Comparison of ENCODE assay signal across 1 cellular context in the genomic region with DNA sequence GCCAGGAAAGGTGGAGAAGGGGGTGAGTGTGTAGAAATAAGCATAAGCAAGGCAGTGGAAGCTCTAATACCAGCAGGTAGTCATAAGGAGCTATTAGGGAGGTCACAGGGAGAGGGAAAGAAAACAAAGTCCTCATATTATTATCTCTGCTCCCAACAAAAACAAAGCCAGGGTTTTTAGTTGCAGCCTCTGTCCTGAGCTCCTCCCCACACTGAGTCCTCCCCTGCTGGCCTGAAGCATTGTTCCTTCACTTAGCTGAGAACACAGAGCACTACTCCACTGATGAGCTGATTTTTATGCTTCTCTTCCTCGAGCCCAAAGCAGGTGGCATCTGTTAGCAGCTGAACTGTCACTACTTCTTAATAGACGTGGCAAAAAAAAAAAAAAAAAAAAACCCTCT.
TF ChIP-seq lines count a peak whose summit lies in the region.

No MANE protein-coding gene starts in this region.

TF ChIP-seq in GM23338, 12 proteins besides CTCF, POLR2A, EP300 and RAD21 (continued from another document):
- TF ChIP-seq, protein P1, sequence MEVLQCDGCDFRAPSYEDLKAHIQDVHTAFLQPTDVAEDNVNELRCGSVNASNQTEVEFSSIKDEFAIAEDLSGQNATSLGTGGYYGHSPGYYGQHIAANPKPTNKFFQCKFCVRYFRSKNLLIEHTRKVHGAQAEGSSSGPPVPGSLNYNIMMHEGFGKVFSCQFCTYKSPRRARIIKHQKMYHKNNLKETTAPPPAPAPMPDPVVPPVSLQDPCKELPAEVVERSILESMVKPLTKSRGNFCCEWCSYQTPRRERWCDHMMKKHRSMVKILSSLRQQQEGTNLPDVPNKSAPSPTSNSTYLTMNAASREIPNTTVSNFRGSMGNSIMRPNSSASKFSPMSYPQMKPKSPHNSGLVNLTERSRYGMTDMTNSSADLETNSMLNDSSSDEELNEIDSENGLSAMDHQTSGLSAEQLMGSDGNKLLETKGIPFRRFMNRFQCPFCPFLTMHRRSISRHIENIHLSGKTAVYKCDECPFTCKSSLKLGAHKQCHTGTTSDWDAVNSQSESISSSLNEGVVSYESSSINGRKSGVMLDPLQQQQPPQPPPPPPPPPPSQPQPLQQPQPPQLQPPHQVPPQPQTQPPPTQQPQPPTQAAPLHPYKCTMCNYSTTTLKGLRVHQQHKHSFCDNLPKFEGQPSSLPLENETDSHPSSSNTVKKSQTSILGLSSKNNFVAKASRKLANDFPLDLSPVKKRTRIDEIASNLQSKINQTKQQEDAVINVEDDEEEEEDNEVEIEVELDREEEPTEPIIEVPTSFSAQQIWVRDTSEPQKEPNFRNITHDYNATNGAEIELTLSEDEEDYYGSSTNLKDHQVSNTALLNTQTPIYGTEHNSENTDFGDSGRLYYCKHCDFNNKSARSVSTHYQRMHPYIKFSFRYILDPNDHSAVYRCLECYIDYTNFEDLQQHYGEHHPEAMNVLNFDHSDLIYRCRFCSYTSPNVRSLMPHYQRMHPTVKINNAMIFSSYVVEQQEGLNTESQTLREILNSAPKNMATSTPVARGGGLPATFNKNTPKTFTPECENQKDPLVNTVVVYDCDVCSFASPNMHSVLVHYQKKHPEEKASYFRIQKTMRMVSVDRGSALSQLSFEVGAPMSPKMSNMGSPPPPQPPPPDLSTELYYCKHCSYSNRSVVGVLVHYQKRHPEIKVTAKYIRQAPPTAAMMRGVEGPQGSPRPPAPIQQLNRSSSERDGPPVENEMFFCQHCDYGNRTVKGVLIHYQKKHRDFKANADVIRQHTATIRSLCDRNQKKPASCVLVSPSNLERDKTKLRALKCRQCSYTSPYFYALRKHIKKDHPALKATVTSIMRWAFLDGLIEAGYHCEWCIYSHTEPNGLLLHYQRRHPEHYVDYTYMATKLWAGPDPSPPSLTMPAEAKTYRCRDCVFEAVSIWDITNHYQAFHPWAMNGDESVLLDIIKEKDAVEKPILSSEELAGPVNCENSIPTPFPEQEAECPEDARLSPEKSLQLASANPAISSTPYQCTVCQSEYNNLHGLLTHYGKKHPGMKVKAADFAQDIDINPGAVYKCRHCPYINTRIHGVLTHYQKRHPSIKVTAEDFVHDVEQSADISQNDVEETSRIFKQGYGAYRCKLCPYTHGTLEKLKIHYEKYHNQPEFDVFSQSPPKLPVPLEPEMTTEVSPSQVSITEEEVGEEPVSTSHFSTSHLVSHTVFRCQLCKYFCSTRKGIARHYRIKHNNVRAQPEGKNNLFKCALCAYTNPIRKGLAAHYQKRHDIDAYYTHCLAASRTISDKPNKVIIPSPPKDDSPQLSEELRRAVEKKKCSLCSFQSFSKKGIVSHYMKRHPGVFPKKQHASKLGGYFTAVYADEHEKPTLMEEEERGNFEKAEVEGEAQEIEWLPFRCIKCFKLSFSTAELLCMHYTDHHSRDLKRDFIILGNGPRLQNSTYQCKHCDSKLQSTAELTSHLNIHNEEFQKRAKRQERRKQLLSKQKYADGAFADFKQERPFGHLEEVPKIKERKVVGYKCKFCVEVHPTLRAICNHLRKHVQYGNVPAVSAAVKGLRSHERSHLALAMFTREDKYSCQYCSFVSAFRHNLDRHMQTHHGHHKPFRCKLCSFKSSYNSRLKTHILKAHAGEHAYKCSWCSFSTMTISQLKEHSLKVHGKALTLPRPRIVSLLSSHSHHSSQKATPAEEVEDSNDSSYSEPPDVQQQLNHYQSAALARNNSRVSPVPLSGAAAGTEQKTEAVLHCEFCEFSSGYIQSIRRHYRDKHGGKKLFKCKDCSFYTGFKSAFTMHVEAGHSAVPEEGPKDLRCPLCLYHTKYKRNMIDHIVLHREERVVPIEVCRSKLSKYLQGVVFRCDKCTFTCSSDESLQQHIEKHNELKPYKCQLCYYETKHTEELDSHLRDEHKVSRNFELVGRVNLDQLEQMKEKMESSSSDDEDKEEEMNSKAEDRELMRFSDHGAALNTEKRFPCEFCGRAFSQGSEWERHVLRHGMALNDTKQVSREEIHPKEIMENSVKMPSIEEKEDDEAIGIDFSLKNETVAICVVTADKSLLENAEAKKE (CRISPR knock-in tag; IDR thresholded peaks at IDR 0.05), result no peak
- no peak for TF ChIP-seq REST (IDR thresholded peaks at IDR 0.05; ENCODE audit: unreplicated experiment)
- TF ChIP-seq EZH2phosphoT487 (IDR thresholded peaks at IDR 0.05; ENCODE audit: unreplicated experiment), result no peak
- no peak for TF ChIP-seq NANOG (IDR thresholded peaks at IDR 0.05; ENCODE audit: borderline replicate concordance)
- no peak for TF ChIP-seq EZH2 (IDR thresholded peaks at IDR 0.05; ENCODE audit: low read depth, unreplicated experiment)
- TF ChIP-seq JUNB (IDR thresholded peaks at IDR 0.05; ENCODE audit: unreplicated experiment), result no peak
- no peak for TF ChIP-seq CREB1 (CRISPR knock-in tag; IDR thresholded peaks at IDR 0.05; ENCODE audit: low read depth)
- no peak for TF ChIP-seq ETS1 (IDR thresholded peaks at IDR 0.05)
- no peak for TF ChIP-seq ZNF114 (CRISPR knock-in tag; IDR thresholded peaks at IDR 0.05)
- TF ChIP-seq STAT1 (IDR thresholded peaks at IDR 0.05; ENCODE audit: unreplicated experiment), result no peak
